Comparison of ENCODE assay signal across 1 cellular context in the genomic region with DNA sequence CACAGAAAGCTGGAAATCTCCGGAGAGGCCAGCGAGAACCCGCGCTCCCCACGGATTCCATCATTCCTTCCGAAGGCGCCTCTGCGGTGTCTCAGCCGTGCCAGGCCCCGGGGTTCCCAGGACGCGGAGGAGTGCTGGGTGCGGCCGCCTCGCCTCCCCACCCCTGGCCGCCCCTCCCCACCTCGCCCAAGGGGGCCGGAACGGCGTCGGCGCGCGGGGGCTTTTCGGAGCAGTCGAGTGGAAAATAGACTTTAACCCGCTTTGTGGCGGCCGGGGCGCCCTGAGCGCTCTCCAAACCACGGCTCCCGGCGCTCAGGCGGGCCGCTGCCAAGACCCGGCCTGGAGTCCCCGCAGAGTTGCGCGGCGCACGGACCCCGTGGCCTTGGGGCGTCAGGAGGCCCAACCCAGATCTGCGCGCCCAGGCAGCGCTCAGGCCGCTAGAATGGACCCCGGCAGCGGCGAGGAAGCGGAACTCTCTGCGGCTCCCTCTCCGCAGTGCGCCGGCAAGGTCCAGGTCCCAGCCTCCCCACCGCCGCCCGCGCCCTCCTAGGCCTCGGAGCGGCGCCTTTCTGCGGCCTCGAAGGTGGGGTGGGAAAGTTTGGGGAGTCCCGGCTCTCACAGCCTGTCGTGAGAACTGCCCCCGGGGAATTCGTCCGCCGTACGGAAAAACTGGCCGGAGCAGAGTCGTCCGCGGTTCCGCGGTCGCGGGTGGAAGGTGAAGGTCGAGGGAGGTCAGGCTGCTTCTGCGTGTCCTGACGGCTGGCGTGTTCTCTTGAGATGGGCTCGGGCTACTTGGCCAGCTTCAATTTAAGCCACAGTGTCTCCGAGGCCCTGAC.
TF ChIP-seq lines count a peak whose summit lies in the region.

No MANE protein-coding gene starts in this region.

TF ChIP-seq in HepG2, 621 proteins besides CTCF, POLR2A, EP300 and RAD21 (continued from another document and continues in another):
- TF ChIP-seq, protein P1, sequence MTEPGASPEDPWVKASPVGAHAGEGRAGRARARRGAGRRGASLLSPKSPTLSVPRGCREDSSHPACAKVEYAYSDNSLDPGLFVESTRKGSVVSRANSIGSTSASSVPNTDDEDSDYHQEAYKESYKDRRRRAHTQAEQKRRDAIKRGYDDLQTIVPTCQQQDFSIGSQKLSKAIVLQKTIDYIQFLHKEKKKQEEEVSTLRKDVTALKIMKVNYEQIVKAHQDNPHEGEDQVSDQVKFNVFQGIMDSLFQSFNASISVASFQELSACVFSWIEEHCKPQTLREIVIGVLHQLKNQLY (CRISPR knock-in tag; IDR thresholded peaks at IDR 0.05) = no peak
- TF ChIP-seq KDM2A (CRISPR knock-in tag; IDR thresholded peaks at IDR 0.05; ENCODE audit: borderline replicate concordance, low read depth) (peak; percentile 91; the same call in 1 of the 2 replicates), BRCA1 (CRISPR knock-in tag; IDR thresholded peaks at IDR 0.05) (no peak), MAFK (conservative IDR thresholded peaks at IDR 0.05 in 1 of 2, IDR thresholded peaks at IDR 0.05 in 1 of 2; ENCODE audit: low read length in 2 of 2) (no peak), ZNF768 (CRISPR knock-in tag; IDR thresholded peaks at IDR 0.05) (no peak; the same call in 1 of the 2 replicates), ONECUT2 (CRISPR knock-in tag; IDR thresholded peaks at IDR 0.05) (no peak), ZNF720 (CRISPR knock-in tag; IDR thresholded peaks at IDR 0.05) (no peak), TSC22D2 (CRISPR knock-in tag; IDR thresholded peaks at IDR 0.05; ENCODE audit: borderline replicate concordance) (no peak), SYNCRIP (IDR thresholded peaks at IDR 0.05; ENCODE audit: insufficient read depth, low read depth, low read length) (no peak), ESRRA (CRISPR knock-in tag; IDR thresholded peaks at IDR 0.05; ENCODE audit: low read depth) (peak; percentile 76; the same call in 1 of the 2 replicates), GLI4 (CRISPR knock-in tag; IDR thresholded peaks at IDR 0.05; ENCODE audit: borderline replicate concordance) (no peak), ZNF10 (CRISPR knock-in tag; IDR thresholded peaks at IDR 0.05; ENCODE audit: borderline replicate concordance, low read depth) (no peak), TOPORS (CRISPR knock-in tag; IDR thresholded peaks at IDR 0.05) (peak; percentile 86; the same call in 1 of the 2 replicates), SETDB1 (CRISPR knock-in tag; IDR thresholded peaks at IDR 0.05; ENCODE audit: borderline replicate concordance) (no peak), ZBTB8A (CRISPR knock-in tag; IDR thresholded peaks at IDR 0.05; ENCODE audit: borderline replicate concordance, low read depth) (no peak), NFYC (CRISPR knock-in tag; IDR thresholded peaks at IDR 0.05) (peak; percentile 36), PCBP2 (optimal IDR thresholded peaks at IDR 0.05; ENCODE audit: low read depth, low read length, poor library complexity, severe bottlenecking) (no peak), MXD4 (CRISPR knock-in tag; IDR thresholded peaks at IDR 0.05) (no peak; the same call in 1 of the 2 replicates), KDM5B (CRISPR knock-in tag; IDR thresholded peaks at IDR 0.05; ENCODE audit: borderline replicate concordance) (peak; percentile 80; the same call in 1 of the 2 replicates), ZNF546 (CRISPR knock-in tag; conservative IDR thresholded peaks at IDR 0.05) (no peak), ARNT2 (CRISPR knock-in tag; IDR thresholded peaks at IDR 0.05; ENCODE audit: low read depth) (peak; percentile 48; the same call in 1 of the 2 replicates), NR3C1 (CRISPR knock-in tag; IDR thresholded peaks at IDR 0.05) (0 out of 2 replicates have a peak, but pooled peaks have one; percentile 28), ZNF550 (CRISPR knock-in tag; IDR thresholded peaks at IDR 0.05; ENCODE audit: borderline replicate concordance) (no peak), KLF6 (CRISPR knock-in tag; IDR thresholded peaks at IDR 0.05) (no peak), RXRB (CRISPR knock-in tag; IDR thresholded peaks at IDR 0.05; ENCODE audit: borderline replicate concordance) (peak; percentile 34; the same call in 1 of the 2 replicates), BHLHE40 (IDR thresholded peaks at IDR 0.05; ENCODE audit: low read length) (no peak), PRMT3 (CRISPR knock-in tag; IDR thresholded peaks at IDR 0.05; ENCODE audit: borderline replicate concordance, low read depth) (no peak), AGO1 (IDR thresholded peaks at IDR 0.05; ENCODE audit: low read depth, low read length, poor library complexity, severe bottlenecking) (no peak), TGIF2 (CRISPR knock-in tag; IDR thresholded peaks at IDR 0.05) (peak; percentile 45; the same call in 1 of the 2 replicates), RARA (CRISPR knock-in tag; IDR thresholded peaks at IDR 0.05) (no peak), ZNF331 (CRISPR knock-in tag; IDR thresholded peaks at IDR 0.05) (peak; percentile 85), BRD4 (CRISPR knock-in tag; IDR thresholded peaks at IDR 0.05) (no peak), SNRNP70 (IDR thresholded peaks at IDR 0.05; ENCODE audit: low read depth, low read length) (no peak)
- TF ChIP-seq, protein P2, sequence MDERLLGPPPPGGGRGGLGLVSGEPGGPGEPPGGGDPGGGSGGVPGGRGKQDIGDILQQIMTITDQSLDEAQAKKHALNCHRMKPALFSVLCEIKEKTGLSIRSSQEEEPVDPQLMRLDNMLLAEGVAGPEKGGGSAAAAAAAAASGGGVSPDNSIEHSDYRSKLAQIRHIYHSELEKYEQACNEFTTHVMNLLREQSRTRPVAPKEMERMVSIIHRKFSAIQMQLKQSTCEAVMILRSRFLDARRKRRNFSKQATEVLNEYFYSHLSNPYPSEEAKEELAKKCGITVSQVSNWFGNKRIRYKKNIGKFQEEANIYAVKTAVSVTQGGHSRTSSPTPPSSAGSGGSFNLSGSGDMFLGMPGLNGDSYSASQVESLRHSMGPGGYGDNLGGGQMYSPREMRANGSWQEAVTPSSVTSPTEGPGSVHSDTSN (CRISPR knock-in tag; IDR thresholded peaks at IDR 0.05) = no peak
- TF ChIP-seq, protein P3, sequence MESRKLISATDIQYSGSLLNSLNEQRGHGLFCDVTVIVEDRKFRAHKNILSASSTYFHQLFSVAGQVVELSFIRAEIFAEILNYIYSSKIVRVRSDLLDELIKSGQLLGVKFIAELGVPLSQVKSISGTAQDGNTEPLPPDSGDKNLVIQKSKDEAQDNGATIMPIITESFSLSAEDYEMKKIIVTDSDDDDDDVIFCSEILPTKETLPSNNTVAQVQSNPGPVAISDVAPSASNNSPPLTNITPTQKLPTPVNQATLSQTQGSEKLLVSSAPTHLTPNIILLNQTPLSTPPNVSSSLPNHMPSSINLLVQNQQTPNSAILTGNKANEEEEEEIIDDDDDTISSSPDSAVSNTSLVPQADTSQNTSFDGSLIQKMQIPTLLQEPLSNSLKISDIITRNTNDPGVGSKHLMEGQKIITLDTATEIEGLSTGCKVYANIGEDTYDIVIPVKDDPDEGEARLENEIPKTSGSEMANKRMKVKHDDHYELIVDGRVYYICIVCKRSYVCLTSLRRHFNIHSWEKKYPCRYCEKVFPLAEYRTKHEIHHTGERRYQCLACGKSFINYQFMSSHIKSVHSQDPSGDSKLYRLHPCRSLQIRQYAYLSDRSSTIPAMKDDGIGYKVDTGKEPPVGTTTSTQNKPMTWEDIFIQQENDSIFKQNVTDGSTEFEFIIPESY (CRISPR knock-in tag; IDR thresholded peaks at IDR 0.05) = no peak
- TF ChIP-seq, protein P4, sequence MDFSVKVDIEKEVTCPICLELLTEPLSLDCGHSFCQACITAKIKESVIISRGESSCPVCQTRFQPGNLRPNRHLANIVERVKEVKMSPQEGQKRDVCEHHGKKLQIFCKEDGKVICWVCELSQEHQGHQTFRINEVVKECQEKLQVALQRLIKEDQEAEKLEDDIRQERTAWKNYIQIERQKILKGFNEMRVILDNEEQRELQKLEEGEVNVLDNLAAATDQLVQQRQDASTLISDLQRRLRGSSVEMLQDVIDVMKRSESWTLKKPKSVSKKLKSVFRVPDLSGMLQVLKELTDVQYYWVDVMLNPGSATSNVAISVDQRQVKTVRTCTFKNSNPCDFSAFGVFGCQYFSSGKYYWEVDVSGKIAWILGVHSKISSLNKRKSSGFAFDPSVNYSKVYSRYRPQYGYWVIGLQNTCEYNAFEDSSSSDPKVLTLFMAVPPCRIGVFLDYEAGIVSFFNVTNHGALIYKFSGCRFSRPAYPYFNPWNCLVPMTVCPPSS (IDR thresholded peaks at IDR 0.05) = no peak
- TF ChIP-seq, protein P5, sequence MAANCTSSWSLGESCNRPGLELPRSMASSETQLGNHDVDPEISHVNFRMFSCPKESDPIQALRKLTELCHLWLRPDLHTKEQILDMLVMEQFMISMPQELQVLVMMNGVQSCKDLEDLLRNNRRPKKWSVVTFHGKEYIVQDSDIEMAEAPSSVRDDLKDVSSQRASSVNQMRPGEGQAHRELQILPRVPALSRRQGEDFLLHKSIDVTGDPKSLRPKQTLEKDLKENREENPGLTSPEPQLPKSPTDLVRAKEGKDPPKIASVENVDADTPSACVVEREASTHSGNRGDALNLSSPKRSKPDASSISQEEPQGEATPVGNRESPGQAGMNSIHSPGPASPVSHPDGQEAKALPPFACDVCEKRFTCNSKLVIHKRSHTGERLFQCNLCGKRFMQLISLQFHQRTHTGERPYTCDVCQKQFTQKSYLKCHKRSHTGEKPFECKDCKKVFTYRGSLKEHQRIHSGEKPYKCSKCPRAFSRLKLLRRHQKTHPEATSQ (CRISPR knock-in tag; IDR thresholded peaks at IDR 0.05; ENCODE audit: borderline replicate concordance) = no peak
- TF ChIP-seq, protein P6, sequence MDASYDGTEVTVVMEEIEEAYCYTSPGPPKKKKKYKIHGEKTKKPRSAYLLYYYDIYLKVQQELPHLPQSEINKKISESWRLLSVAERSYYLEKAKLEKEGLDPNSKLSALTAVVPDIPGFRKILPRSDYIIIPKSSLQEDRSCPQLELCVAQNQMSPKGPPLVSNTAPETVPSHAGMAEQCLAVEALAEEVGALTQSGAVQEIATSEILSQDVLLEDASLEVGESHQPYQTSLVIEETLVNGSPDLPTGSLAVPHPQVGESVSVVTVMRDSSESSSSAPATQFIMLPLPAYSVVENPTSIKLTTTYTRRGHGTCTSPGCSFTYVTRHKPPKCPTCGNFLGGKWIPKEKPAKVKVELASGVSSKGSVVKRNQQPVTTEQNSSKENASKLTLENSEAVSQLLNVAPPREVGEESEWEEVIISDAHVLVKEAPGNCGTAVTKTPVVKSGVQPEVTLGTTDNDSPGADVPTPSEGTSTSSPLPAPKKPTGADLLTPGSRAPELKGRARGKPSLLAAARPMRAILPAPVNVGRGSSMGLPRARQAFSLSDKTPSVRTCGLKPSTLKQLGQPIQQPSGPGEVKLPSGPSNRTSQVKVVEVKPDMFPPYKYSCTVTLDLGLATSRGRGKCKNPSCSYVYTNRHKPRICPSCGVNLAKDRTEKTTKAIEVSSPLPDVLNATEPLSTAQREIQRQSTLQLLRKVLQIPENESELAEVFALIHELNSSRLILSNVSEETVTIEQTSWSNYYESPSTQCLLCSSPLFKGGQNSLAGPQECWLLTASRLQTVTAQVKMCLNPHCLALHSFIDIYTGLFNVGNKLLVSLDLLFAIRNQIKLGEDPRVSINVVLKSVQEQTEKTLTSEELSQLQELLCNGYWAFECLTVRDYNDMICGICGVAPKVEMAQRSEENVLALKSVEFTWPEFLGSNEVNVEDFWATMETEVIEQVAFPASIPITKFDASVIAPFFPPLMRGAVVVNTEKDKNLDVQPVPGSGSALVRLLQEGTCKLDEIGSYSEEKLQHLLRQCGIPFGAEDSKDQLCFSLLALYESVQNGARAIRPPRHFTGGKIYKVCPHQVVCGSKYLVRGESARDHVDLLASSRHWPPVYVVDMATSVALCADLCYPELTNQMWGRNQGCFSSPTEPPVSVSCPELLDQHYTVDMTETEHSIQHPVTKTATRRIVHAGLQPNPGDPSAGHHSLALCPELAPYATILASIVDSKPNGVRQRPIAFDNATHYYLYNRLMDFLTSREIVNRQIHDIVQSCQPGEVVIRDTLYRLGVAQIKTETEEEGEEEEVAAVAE (CRISPR knock-in tag; IDR thresholded peaks at IDR 0.05; ENCODE audit: borderline replicate concordance) = no peak
- TF ChIP-seq, protein P7, sequence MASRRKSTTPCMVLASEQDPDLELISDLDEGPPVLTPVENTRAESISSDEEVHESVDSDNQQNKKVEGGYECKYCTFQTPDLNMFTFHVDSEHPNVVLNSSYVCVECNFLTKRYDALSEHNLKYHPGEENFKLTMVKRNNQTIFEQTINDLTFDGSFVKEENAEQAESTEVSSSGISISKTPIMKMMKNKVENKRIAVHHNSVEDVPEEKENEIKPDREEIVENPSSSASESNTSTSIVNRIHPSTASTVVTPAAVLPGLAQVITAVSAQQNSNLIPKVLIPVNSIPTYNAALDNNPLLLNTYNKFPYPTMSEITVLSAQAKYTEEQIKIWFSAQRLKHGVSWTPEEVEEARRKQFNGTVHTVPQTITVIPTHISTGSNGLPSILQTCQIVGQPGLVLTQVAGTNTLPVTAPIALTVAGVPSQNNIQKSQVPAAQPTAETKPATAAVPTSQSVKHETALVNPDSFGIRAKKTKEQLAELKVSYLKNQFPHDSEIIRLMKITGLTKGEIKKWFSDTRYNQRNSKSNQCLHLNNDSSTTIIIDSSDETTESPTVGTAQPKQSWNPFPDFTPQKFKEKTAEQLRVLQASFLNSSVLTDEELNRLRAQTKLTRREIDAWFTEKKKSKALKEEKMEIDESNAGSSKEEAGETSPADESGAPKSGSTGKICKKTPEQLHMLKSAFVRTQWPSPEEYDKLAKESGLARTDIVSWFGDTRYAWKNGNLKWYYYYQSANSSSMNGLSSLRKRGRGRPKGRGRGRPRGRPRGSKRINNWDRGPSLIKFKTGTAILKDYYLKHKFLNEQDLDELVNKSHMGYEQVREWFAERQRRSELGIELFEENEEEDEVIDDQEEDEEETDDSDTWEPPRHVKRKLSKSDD (CRISPR knock-in tag; IDR thresholded peaks at IDR 0.05; ENCODE audit: low read depth) = peak; percentile 72; the same call in 1 of the 2 replicates
- TF ChIP-seq, protein P8, sequence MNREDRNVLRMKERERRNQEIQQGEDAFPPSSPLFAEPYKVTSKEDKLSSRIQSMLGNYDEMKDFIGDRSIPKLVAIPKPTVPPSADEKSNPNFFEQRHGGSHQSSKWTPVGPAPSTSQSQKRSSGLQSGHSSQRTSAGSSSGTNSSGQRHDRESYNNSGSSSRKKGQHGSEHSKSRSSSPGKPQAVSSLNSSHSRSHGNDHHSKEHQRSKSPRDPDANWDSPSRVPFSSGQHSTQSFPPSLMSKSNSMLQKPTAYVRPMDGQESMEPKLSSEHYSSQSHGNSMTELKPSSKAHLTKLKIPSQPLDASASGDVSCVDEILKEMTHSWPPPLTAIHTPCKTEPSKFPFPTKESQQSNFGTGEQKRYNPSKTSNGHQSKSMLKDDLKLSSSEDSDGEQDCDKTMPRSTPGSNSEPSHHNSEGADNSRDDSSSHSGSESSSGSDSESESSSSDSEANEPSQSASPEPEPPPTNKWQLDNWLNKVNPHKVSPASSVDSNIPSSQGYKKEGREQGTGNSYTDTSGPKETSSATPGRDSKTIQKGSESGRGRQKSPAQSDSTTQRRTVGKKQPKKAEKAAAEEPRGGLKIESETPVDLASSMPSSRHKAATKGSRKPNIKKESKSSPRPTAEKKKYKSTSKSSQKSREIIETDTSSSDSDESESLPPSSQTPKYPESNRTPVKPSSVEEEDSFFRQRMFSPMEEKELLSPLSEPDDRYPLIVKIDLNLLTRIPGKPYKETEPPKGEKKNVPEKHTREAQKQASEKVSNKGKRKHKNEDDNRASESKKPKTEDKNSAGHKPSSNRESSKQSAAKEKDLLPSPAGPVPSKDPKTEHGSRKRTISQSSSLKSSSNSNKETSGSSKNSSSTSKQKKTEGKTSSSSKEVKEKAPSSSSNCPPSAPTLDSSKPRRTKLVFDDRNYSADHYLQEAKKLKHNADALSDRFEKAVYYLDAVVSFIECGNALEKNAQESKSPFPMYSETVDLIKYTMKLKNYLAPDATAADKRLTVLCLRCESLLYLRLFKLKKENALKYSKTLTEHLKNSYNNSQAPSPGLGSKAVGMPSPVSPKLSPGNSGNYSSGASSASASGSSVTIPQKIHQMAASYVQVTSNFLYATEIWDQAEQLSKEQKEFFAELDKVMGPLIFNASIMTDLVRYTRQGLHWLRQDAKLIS (CRISPR knock-in tag; IDR thresholded peaks at IDR 0.05) = no peak
